ENCODE assay signal across 8 cellular contexts in genomic region chr2:96022701-96023522, GRCh38. TPM values are rescaled to one million over a fixed set of nuclear protein-coding genes. Genes with fewer than 3 reads are reported as not detected.
A peak's percentile ranks its signal among the peaks of the same experiment; 100 is the strongest.
DNase-seq lines count a peak whose midpoint lies in the region; ATAC-seq and TF ChIP-seq lines count a peak whose summit lies in the region.
"Not testable (repeated sequence)": the region's sequence is repeated elsewhere in the genome, so short reads cannot be mapped to it uniquely, and the experiment has no call there.

No MANE protein-coding gene starts in this region.

- not testable (repeated sequence) for H2BK120ac ChIP-seq in neuronal stem cell (ENCODE audit: low read depth, low read length)

- peak overlapping the region in 3 of 7 donors; percentile 12 to 25 (median 24) for H3K27ac Mint-ChIP-seq in CD4-positive, alpha-beta memory T cell
- peak overlapping the region; percentile 22 for H3K27ac Mint-ChIP-seq in glutamatergic neuron (ENCODE audit: unreplicated experiment)

- not testable (repeated sequence) for H3K9ac ChIP-seq in neuronal stem cell (ENCODE audit: low read depth, low read length, poor library complexity)

- not testable (repeated sequence) for H2AK5ac ChIP-seq in neuronal stem cell (ENCODE audit: low read depth, low read length)

- no CpG with 5 or more reads among the region's 20 CpGs for WGBS in neuronal stem cell (ENCODE audit: extremely low coverage in 2 of 2, insufficient read length in 2 of 2, insufficient replicate concordance in 1 of 2), 2 donors

- peak; percentile 86 for ATAC-seq in GM21529 (IDR thresholded peaks at IDR 0.05; ENCODE audit: unreplicated experiment)
- peak; percentile 70 to 87 for ATAC-seq in activated CD4-positive, CD25-positive, alpha-beta regulatory T cell treated with anti-CD3 and anti-CD28 coated beads, Interleukin-2, amount 50 U/mL, for 24 hours

- intact Hi-C loops in CD4-positive, alpha-beta memory T cell (cut with micrococcal nuclease): loop anchor here (10.0 kb wide), 2 partner anchors 92 to 152 kb away; partner anchors contain the start of gene ADRA2B

- H3K36me3 ChIP-seq in CD4-positive, alpha-beta memory T cell (ENCODE audit: insufficient read depth, low read length); neuronal stem cell (replicated peaks in 1 of 2; ENCODE audit: control insufficient read depth in 2 of 2, insufficient read depth in 2 of 2, low read length in 2 of 2): not testable (repeated sequence)

- H4K91ac ChIP-seq in neuronal stem cell (ENCODE audit: low read depth, low read length, poor library complexity): not testable (repeated sequence)

- not testable (repeated sequence) for H3K4ac ChIP-seq in neuronal stem cell (ENCODE audit: low read length)

- peak; percentile 84 for TF ChIP-seq CTCF in glutamatergic neuron (IDR thresholded peaks at IDR 0.05; ENCODE audit: partially characterized antibody, unreplicated experiment)

- H3K27ac ChIP-seq in CD4-positive, alpha-beta memory T cell (ENCODE audit: low read depth, low read length); neuronal stem cell (replicated peaks; ENCODE audit: low read length): not testable (repeated sequence)

- not testable (repeated sequence) for H3K9me3 Mint-ChIP-seq in CD4-positive, alpha-beta memory T cell; glutamatergic neuron (ENCODE audit: unreplicated experiment)

- H3K79me1 ChIP-seq in neuronal stem cell (ENCODE audit: low read depth, low read length): not testable (repeated sequence)

- H2BK5ac ChIP-seq in neuronal stem cell (ENCODE audit: low read length): not testable (repeated sequence)

- not testable (repeated sequence) for H3K4me1 Mint-ChIP-seq in CD4-positive, alpha-beta memory T cell; glutamatergic neuron (ENCODE audit: low read depth, unreplicated experiment)

- not testable (repeated sequence) for H3K18ac ChIP-seq in neuronal stem cell (ENCODE audit: low read length)

- CTCF ChIA-PET in CD4-positive, alpha-beta memory T cell (lab: Charles Lee; ENCODE audit: partially characterized antibody): interaction anchor here (0.6 to 2.1 kb wide), 9 partner anchors 50 to 482 kb away, joined by 3 to 11 read pairs (median 4); partner anchors contain the start of genes ADRA2B and ASTL

- H3K36me3 Mint-ChIP-seq in CD4-positive, alpha-beta memory T cell; glutamatergic neuron (ENCODE audit: unreplicated experiment): not testable (repeated sequence)

- not testable (repeated sequence) for H2BK15ac ChIP-seq in neuronal stem cell (ENCODE audit: low read length)

- H2AFZ ChIP-seq in neuronal stem cell (ENCODE audit: low read length): peak overlapping the region; percentile 66

- not testable (repeated sequence) for H3K27me3 ChIP-seq in CD4-positive, alpha-beta memory T cell (ENCODE audit: insufficient read depth, low read length); neuronal stem cell (ENCODE audit: control insufficient read depth in 3 of 3, insufficient read depth in 3 of 3, low read depth in 1 of 3, low read length in 3 of 3)

- H3K4me3 ChIP-seq in CD4-positive, alpha-beta memory T cell (ENCODE audit: low read length in 2 of 2); neuronal stem cell (ENCODE audit: low read length in 2 of 2): not testable (repeated sequence)

- POLR2A ChIA-PET in CD4-positive, alpha-beta memory T cell (lab: Charles Lee; ENCODE audit: partially characterized antibody): interaction anchor here (1.0 kb wide), 1 partner anchor 94 kb away, joined by 3 read pairs; no protein-coding TSS in a partner anchor

- DNase-seq in CD4-positive, alpha-beta memory T cell: peak; percentile 63 to 73 (median 64)
- DNase-seq in HT1080 (ENCODE audit: low read depth): peak; percentile 74
- peak; percentile 88 for DNase-seq in astrocyte of the hippocampus (ENCODE audit: low read depth, low spot score)
- DNase-seq in glutamatergic neuron: peak; percentile 92
- DNase-seq in neuronal stem cell (ENCODE audit: low spot score): peak; percentile 71
- DNase-seq in stimulated activated CD8-positive, alpha-beta memory T cell treated with anti-CD3 and anti-CD28 coated beads, Interleukin-2, amount 100 ng/mL, for 48 hours (ENCODE audit: low read depth in 2 of 2): peak; percentile 41 to 64

- H3K4me3 Mint-ChIP-seq in CD4-positive, alpha-beta memory T cell; glutamatergic neuron (ENCODE audit: unreplicated experiment): not testable (repeated sequence)

- not testable (repeated sequence) for H4K8ac ChIP-seq in neuronal stem cell (ENCODE audit: low read depth, low read length)

- not testable (repeated sequence) for H2BK12ac ChIP-seq in neuronal stem cell (ENCODE audit: low read length)

- H3K27me3 Mint-ChIP-seq in CD4-positive, alpha-beta memory T cell; glutamatergic neuron (ENCODE audit: unreplicated experiment): not testable (repeated sequence)

- H3K4me2 ChIP-seq in neuronal stem cell (ENCODE audit: insufficient read depth, low read length, poor library complexity, severe bottlenecking): not testable (repeated sequence)

- H3K23ac ChIP-seq in neuronal stem cell (ENCODE audit: low read depth, low read length, poor library complexity): not testable (repeated sequence)

- not testable (repeated sequence) for H3K9me3 ChIP-seq in CD4-positive, alpha-beta memory T cell (ENCODE audit: control insufficient read depth in 1 of 2, low read length in 2 of 2); neuronal stem cell (replicated peaks in 1 of 2; ENCODE audit: control insufficient read depth in 2 of 2, insufficient read depth in 1 of 2, low read depth in 1 of 2, low read length in 2 of 2)

- H3K14ac ChIP-seq in neuronal stem cell (ENCODE audit: low read length): not testable (repeated sequence)

- not testable (repeated sequence) for H3K4me1 ChIP-seq in CD4-positive, alpha-beta memory T cell (ENCODE audit: insufficient read depth, low read length); neuronal stem cell (ENCODE audit: control insufficient read depth in 2 of 2, insufficient read depth in 1 of 2, low read depth in 1 of 2, low read length in 2 of 2)

RNA-seq across cellular contexts. Expression of gene GPAT2, which starts 11.8 kb away (rescaled TPM):
- 1 to 10 TPM; 2.9 to 3.3 TPM for total RNA-seq in CD4-positive, alpha-beta memory T cell
- polyA plus RNA-seq in CD4-positive, alpha-beta memory T cell: 1 to 10 TPM; 3.6 to 6.3 TPM
- not detected in 2 replicates for total RNA-seq in HT1080 (2014; rRNA removed; shearing (Covaris generic))
- polyA plus RNA-seq in HT1080 (2015; cell fraction: cytosol; rRNA removed): 0.02 TPM in 1 of 2 replicates, not detected in the other
- not detected in 2 replicates for polyA plus RNA-seq in HT1080 (2015; cell fraction: nucleus; rRNA removed)
- 0.47 TPM for total RNA-seq in glutamatergic neuron (ENCODE audit: unreplicated experiment)
- 0.03 TPM for polyA plus RNA-seq in neuronal stem cell (2013, experiment 1 of 2)
- polyA plus RNA-seq in neuronal stem cell (2013, experiment 2 of 2): 0.03 TPM

RNA-seq across cellular contexts. Expression of gene ANKRD36C, which starts 31.3 kb away (rescaled TPM):
- 10 to 100 TPM; 82.4 to 93.4 TPM for total RNA-seq in CD4-positive, alpha-beta memory T cell
- polyA plus RNA-seq in CD4-positive, alpha-beta memory T cell: 10 to 100 TPM in 1 of 2 donors, 1 to 10 TPM in 1; 6.8 to 32.2 TPM
- total RNA-seq in HT1080 (2014; rRNA removed; shearing (Covaris generic)): 13.3 and 14.8 TPM in 2 replicates
- polyA plus RNA-seq in HT1080 (2015; cell fraction: cytosol; rRNA removed): 2.4 and 3.4 TPM in 2 replicates
- 21.7 and 23.0 TPM in 2 replicates for polyA plus RNA-seq in HT1080 (2015; cell fraction: nucleus; rRNA removed)
- 75.7 TPM for total RNA-seq in glutamatergic neuron (ENCODE audit: unreplicated experiment)
- polyA plus RNA-seq in neuronal stem cell (2013, experiment 1 of 2): 3.6 TPM
- 4.5 TPM for polyA plus RNA-seq in neuronal stem cell (2013, experiment 2 of 2)
